In the genomic region with DNA sequence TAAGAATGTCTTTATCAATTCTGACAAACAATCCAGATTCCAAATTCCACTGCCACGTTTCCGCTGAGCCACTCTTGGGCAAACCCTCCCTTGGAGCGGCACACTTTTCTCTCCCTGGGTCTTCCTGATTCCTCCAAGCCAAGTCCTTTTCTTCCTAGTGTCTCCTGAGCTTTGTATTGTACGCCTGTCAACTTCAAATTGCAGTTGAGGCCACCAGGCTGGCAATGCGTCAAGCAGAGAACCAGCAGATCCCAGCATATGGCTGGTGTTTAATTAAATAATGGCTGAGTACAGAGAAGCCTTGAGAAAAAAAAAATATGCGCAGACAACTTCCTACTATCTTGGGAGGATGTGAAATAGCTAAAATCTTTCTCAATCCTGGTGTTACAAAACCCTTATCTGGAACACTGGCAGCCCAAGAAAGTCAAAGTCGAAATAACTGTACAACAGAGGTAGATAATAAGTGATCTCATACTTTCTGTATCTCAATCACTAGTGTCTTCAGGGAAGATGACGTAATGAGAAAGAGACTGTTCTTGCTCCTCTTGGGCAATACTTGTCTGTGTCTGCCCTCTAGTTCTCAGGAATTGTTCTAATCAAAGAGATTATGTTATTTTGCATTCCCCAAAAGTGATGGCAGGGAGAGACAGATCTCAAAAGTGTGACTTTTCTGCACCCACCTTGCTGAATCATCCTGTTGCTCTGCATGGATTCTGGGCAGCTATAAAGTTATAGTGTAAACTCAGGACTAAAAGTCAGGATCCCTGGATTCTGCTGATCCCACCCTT, we compare ENCODE assay signal across 10 cellular contexts. TPM values are rescaled to one million over a fixed set of nuclear protein-coding genes. Genes with fewer than 3 reads are reported as not detected.
A peak's percentile ranks its signal among the peaks of the same experiment; 100 is the strongest.
DNase-seq lines count a peak whose midpoint lies in the region; TF ChIP-seq lines count a peak whose summit lies in the region.
"Had no signal": no experiment of that assay in that cellular context is flagged by ENCODE, and none has a peak within 500 bp of the region (broad histone marks: within the 10 kb centered on the region; RNA-seq: fewer than 3 reads in every experiment).

No MANE protein-coding gene starts in this region.

- TF ChIP-seq CTCF in Peyer's patch (IDR thresholded peaks at IDR 0.05) (no peak), fibroblast of pulmonary artery (IDR thresholded peaks at IDR 0.05; ENCODE audit: low read length, missing control alignments) (no peak)

- H3K27me3 ChIP-seq in Peyer's patch, result no peaks in the 10 kb centered on the region

- DNase-seq in GF-D8 (lab: John Stamatoyannopoulos, UW), result peak; percentile 78
- DNase-seq in Peyer's patch, result peak in 2 of 3 donors; percentile 50 to 56
- DNase-seq in fibroblast of pulmonary artery (ENCODE audit: low read depth), result peak; percentile 94
- DNase-seq in pons (ENCODE audit: low spot score), result peak; percentile 37
- DNase-seq in RKO (ENCODE audit: low spot score), result no peak
- no peak for DNase-seq in activated CD8-positive, alpha-beta memory T cell treated with anti-CD3 and anti-CD28 coated beads, Interleukin-2, amount 50 U/mL, for 48 hours
- DNase-seq in stimulated activated naive CD4-positive, alpha-beta T cell treated with Interleukin-2 at 50 U/mL for 16 hours (lab: John Stamatoyannopoulos, UW), result no peak
- no peak for DNase-seq in middle frontal gyrus (ENCODE audit: extremely low spot score, low spot score)
- DNase-seq: caudate nucleus, NCI-H345 had no signal

- H3K36me3 ChIP-seq in Peyer's patch, result no peaks in the 10 kb centered on the region

- no peak overlapping the region for H3K4me3 ChIP-seq in Peyer's patch
- peak overlapping the region; percentile 2 for H3K4me3 ChIP-seq in fibroblast of pulmonary artery (replicated peaks; ENCODE audit: low read depth, low read length)

- no peaks in the 10 kb centered on the region for H3K9me3 ChIP-seq in Peyer's patch

- H3K27ac ChIP-seq in Peyer's patch, result peak overlapping the region in 3 of 4 donors; percentile 22 to 52 (median 23)

- TF ChIP-seq POLR2A in Peyer's patch (IDR thresholded peaks at IDR 0.05), result no peak

- peaks cover 0 to 9% (median 2%) of the 10 kb centered on the region in 4 donors for H3K4me1 ChIP-seq in Peyer's patch

RNA-seq across cellular contexts. Expression of gene SMIM36, which starts 15.0 kb away (rescaled TPM):
- not detected for total RNA-seq in Peyer's patch

Comparison
In these comparisons a context has a peak if more than half of its experiments do, and no peak if none do; other contexts are left out.
1. DNase-seq: peak in GF-D8 (single experiment), Peyer's patch (2 of 3), fibroblast of pulmonary artery (single experiment) and pons (single experiment); none in RKO (single experiment), activated CD8-positive, alpha-beta memory T cell treated with anti-CD3 and anti-CD28 coated beads, Interleukin-2, amount 50 U/mL, for 48 hours (single experiment), stimulated activated naive CD4-positive, alpha-beta T cell treated with Interleukin-2 at 50 U/mL for 16 hours (single experiment) and middle frontal gyrus (single experiment).